In genomic region chr4:82432596-82432995, GRCh38 we compare ENCODE assay signal across 18 cellular contexts. TPM values are rescaled to one million over a fixed set of nuclear protein-coding genes. Genes with fewer than 3 reads are reported as not detected.
DNase-seq lines count a peak whose midpoint lies in the region; ATAC-seq and TF ChIP-seq lines count a peak whose summit lies in the region.
"Had no signal": no experiment of that assay in that cellular context is flagged by ENCODE, and none has a peak within 500 bp of the region (broad histone marks: within the 10 kb centered on the region; RNA-seq: fewer than 3 reads in every experiment).

No MANE protein-coding gene starts in this region.

- H3K27me3 Mint-ChIP-seq in activated CD4-positive, alpha-beta T cell treated with anti-CD3 and anti-CD28 coated beads, Interleukin-2, amount 10 ng/mL, durations not matched to agents 24 days and 14 days: no peaks in the 10 kb centered on the region
- no peaks in the 10 kb centered on the region for H3K27me3 Mint-ChIP-seq in activated naive CD8-positive, alpha-beta T cell treated with anti-CD3 and anti-CD28 coated beads, Interleukin-2, amount 10 ng/mL, durations not matched to agents 7 days and 5 days

- H3K36me3 Mint-ChIP-seq in activated CD4-positive, alpha-beta T cell treated with anti-CD3 and anti-CD28 coated beads, Interleukin-2, amount 10 ng/mL, durations not matched to agents 24 days and 14 days (ENCODE audit: low read depth): peaks cover 61% of the 10 kb centered on the region
- peaks cover 54% of the 10 kb centered on the region for H3K36me3 Mint-ChIP-seq in activated naive CD8-positive, alpha-beta T cell treated with anti-CD3 and anti-CD28 coated beads, Interleukin-2, amount 10 ng/mL, durations not matched to agents 7 days and 5 days

- H2AFZ ChIP-seq in Loucy (ENCODE audit: low read length): no peak overlapping the region
- H2AFZ ChIP-seq in neural cell (ENCODE audit: low read depth, low read length): no peak overlapping the region

- H3K4me3 ChIP-seq in Loucy (ENCODE audit: low read length, poor library complexity, severe bottlenecking) (peak overlapping the region; percentile 98), neural cell (ENCODE audit: low read length) (peak overlapping the region; percentile 82)
- H3K4me3 ChIP-seq: pancreas, vagina had no signal

- no peaks in the 10 kb centered on the region for H3K9me3 ChIP-seq in Loucy (ENCODE audit: insufficient read depth, low read depth, low read length)
- H3K9me3 ChIP-seq in neural cell (ENCODE audit: low read length): no peaks in the 10 kb centered on the region
- H3K9me3 ChIP-seq: heart left ventricle, pancreas, vagina had no signal

- peak overlapping the region; percentile 96 for H3K4me3 Mint-ChIP-seq in activated CD4-positive, alpha-beta T cell treated with anti-CD3 and anti-CD28 coated beads, Interleukin-2, amount 10 ng/mL, durations not matched to agents 24 days and 14 days
- peak overlapping the region; percentile 98 for H3K4me3 Mint-ChIP-seq in activated naive CD8-positive, alpha-beta T cell treated with anti-CD3 and anti-CD28 coated beads, Interleukin-2, amount 10 ng/mL, durations not matched to agents 7 days and 5 days

- H3K9me2 ChIP-seq in Loucy (replicated peaks; ENCODE audit: low read depth, low read length) (no peaks in the 10 kb centered on the region), neural cell (ENCODE audit: insufficient read depth, low read length) (no peaks in the 10 kb centered on the region)

- peaks cover 6% of the 10 kb centered on the region for H3K27me3 ChIP-seq in Loucy (ENCODE audit: insufficient read depth, low read length, poor library complexity, severe bottlenecking)
- no peaks in the 10 kb centered on the region for H3K27me3 ChIP-seq in neural cell (ENCODE audit: insufficient read depth, low read depth, low read length)
- H3K27me3 ChIP-seq: heart left ventricle, pancreas, vagina had no signal

- TF ChIP-seq CTCF in Loucy (conservative IDR thresholded peaks at IDR 0.05; ENCODE audit: low read length) (no peak), neural cell (IDR thresholded peaks at IDR 0.05; ENCODE audit: poor library complexity, severe bottlenecking) (no peak)

- no peak overlapping the region for H3K27ac ChIP-seq in neural cell (ENCODE audit: low read length)
- H3K27ac ChIP-seq: heart left ventricle, pancreas, vagina had no signal

- H3F3A ChIP-seq in Loucy (ENCODE audit: low read depth) (no peaks in the 10 kb centered on the region), neural cell (ENCODE audit: insufficient read depth, low read length, poor library complexity, severe bottlenecking) (no peaks in the 10 kb centered on the region)

- H3K4me2 ChIP-seq in Loucy (ENCODE audit: low read depth, low read length, poor library complexity, severe bottlenecking) (peak overlapping the region; percentile 74), neural cell (ENCODE audit: low read length) (no peak overlapping the region)

- TF ChIP-seq EP300 in neural cell (conservative IDR thresholded peaks at IDR 0.05; ENCODE audit: poor library complexity, severe bottlenecking): no peak

- no peak for ATAC-seq in activated naive CD8-positive, alpha-beta T cell treated with anti-CD3 and anti-CD28 coated beads, Interleukin-2, amount 10 ng/mL, durations not matched to agents 7 days and 5 days (ENCODE audit: low read depth)
- no peak for ATAC-seq in HG02870 (IDR thresholded peaks at IDR 0.05; ENCODE audit: unreplicated experiment)
- ATAC-seq: heart left ventricle, left ventricle myocardium superior, pancreas had no signal

- H3K4me1 ChIP-seq in Loucy (ENCODE audit: insufficient read depth, low read length, poor library complexity, severe bottlenecking): peaks cover 52% of the 10 kb centered on the region

- POLR2A ChIA-PET in activated naive CD8-positive, alpha-beta T cell treated with anti-CD3 and anti-CD28 coated beads, Interleukin-2, amount 10 ng/mL, durations not matched to agents 7 days and 5 days (lab: Charles Lee): no interaction called here

- peak overlapping the region; percentile 100 for H3K9ac ChIP-seq in Loucy (ENCODE audit: low read depth, low read length, poor library complexity, severe bottlenecking)
- H3K9ac ChIP-seq in neural cell (ENCODE audit: low read length): no peak overlapping the region

- no peak for TF ChIP-seq RAD21 in neural cell (conservative IDR thresholded peaks at IDR 0.05)

- H3K79me2 ChIP-seq in Loucy (ENCODE audit: insufficient read depth, low read length): peaks cover 98% of the 10 kb centered on the region
- peaks cover 60% of the 10 kb centered on the region for H3K79me2 ChIP-seq in neural cell (replicated peaks; ENCODE audit: insufficient read depth, low read length)

- intact Hi-C loops in activated CD4-positive, alpha-beta T cell treated with anti-CD3 and anti-CD28 coated beads, Interleukin-2, amount 10 ng/mL, durations not matched to agents 24 days and 14 days (cut with micrococcal nuclease): loop anchor here (5.0 kb wide), 1 partner anchor 925 kb away; no protein-coding TSS in a partner anchor

- H3K27ac Mint-ChIP-seq in activated CD4-positive, alpha-beta T cell treated with anti-CD3 and anti-CD28 coated beads, Interleukin-2, amount 10 ng/mL, durations not matched to agents 24 days and 14 days: peak overlapping the region; percentile 53
- H3K27ac Mint-ChIP-seq in activated naive CD8-positive, alpha-beta T cell treated with anti-CD3 and anti-CD28 coated beads, Interleukin-2, amount 10 ng/mL, durations not matched to agents 7 days and 5 days: no peak overlapping the region

- peaks cover 67% of the 10 kb centered on the region for H4K20me1 ChIP-seq in Loucy (ENCODE audit: insufficient read depth, low read length, poor library complexity, severe bottlenecking)
- peaks cover 11% of the 10 kb centered on the region for H4K20me1 ChIP-seq in neural cell (ENCODE audit: insufficient read depth)

- no peak for DNase-seq in activated CD4-positive, alpha-beta T cell treated with anti-CD3 and anti-CD28 coated beads, Interleukin-2, amount 10 ng/mL, durations not matched to agents 24 days and 14 days
- no peak for DNase-seq in activated CD4-positive, alpha-beta T cell treated with anti-CD3 and anti-CD28 coated beads, Interleukin-2, amount 50 U/mL, for 48 hours
- no peak for DNase-seq in activated naive CD8-positive, alpha-beta T cell treated with anti-CD3 and anti-CD28 coated beads, Interleukin-2, amount 10 ng/mL, durations not matched to agents 7 days and 5 days
- DNase-seq in amygdala (lab: John Stamatoyannopoulos, UW) (no peak), islet precursor cell (no peak)
- DNase-seq: ACHN; activated CD8-positive, alpha-beta memory T cell treated with anti-CD3 and anti-CD28 coated beads, Interleukin-2, amount 50 U/mL, for 48 hours; caudate nucleus; heart left ventricle; left ventricle myocardium superior; NCI-H1092; pancreas; stimulated activated CD4-positive, alpha-beta T cell treated with anti-CD3 and anti-CD28 coated beads, Interleukin-15, amount 100 ng/mL, for 24 hours; stimulated activated CD8-positive, alpha-beta memory T cell treated with anti-CD3 and anti-CD28 coated beads, Interleukin-4, amount 100 ng/mL, for 48 hours had no signal

- no peaks in the 10 kb centered on the region for H3K9me3 Mint-ChIP-seq in activated CD4-positive, alpha-beta T cell treated with anti-CD3 and anti-CD28 coated beads, Interleukin-2, amount 10 ng/mL, durations not matched to agents 24 days and 14 days
- H3K9me3 Mint-ChIP-seq in activated naive CD8-positive, alpha-beta T cell treated with anti-CD3 and anti-CD28 coated beads, Interleukin-2, amount 10 ng/mL, durations not matched to agents 7 days and 5 days: no peaks in the 10 kb centered on the region

- H3K4me1 Mint-ChIP-seq in activated CD4-positive, alpha-beta T cell treated with anti-CD3 and anti-CD28 coated beads, Interleukin-2, amount 10 ng/mL, durations not matched to agents 24 days and 14 days: peaks cover 57% of the 10 kb centered on the region
- H3K4me1 Mint-ChIP-seq in activated naive CD8-positive, alpha-beta T cell treated with anti-CD3 and anti-CD28 coated beads, Interleukin-2, amount 10 ng/mL, durations not matched to agents 7 days and 5 days: peaks cover 48% of the 10 kb centered on the region

- H3K36me3 ChIP-seq in Loucy (ENCODE audit: insufficient read depth, low read length) (peaks cover 8% of the 10 kb centered on the region), neural cell (ENCODE audit: insufficient read depth, low read length) (peaks cover 6% of the 10 kb centered on the region)
- H3K36me3 ChIP-seq: pancreas, vagina had no signal

RNA-seq across cellular contexts. Expression of gene ENOPH1, which starts 2.2 kb away (rescaled TPM):
- 68.0 and 73.0 TPM in 2 replicates for total RNA-seq in activated CD4-positive, alpha-beta T cell treated with anti-CD3 and anti-CD28 coated beads, Interleukin-2, amount 10 ng/mL, durations not matched to agents 24 days and 14 days
- 10 to 100 TPM; 36.3 to 37.6 TPM for total RNA-seq in activated naive CD8-positive, alpha-beta T cell treated with anti-CD3 and anti-CD28 coated beads, Interleukin-2, amount 10 ng/mL, durations not matched to agents 7 days and 5 days
- polyA plus RNA-seq in neural cell: 149 and 159 TPM in 2 replicates
- 82.0 and 89.1 TPM in 2 replicates for polyA minus RNA-seq in neural cell

RNA-seq across cellular contexts. Expression of gene HNRNPDL, which starts 2.3 kb away (rescaled TPM):
- total RNA-seq in activated CD4-positive, alpha-beta T cell treated with anti-CD3 and anti-CD28 coated beads, Interleukin-2, amount 10 ng/mL, durations not matched to agents 24 days and 14 days: 488 and 490 TPM in 2 replicates
- 100 to 1,000 TPM; 319 to 331 TPM for total RNA-seq in activated naive CD8-positive, alpha-beta T cell treated with anti-CD3 and anti-CD28 coated beads, Interleukin-2, amount 10 ng/mL, durations not matched to agents 7 days and 5 days
- 1,069 and 1,146 TPM in 2 replicates for polyA plus RNA-seq in neural cell
- polyA minus RNA-seq in neural cell: 304 and 356 TPM in 2 replicates

RNA-seq across cellular contexts. Expression of gene HNRNPD, which starts 58.8 kb away (rescaled TPM):
- total RNA-seq in activated CD4-positive, alpha-beta T cell treated with anti-CD3 and anti-CD28 coated beads, Interleukin-2, amount 10 ng/mL, durations not matched to agents 24 days and 14 days: 481 and 492 TPM in 2 replicates
- 100 to 1,000 TPM; 356 to 360 TPM for total RNA-seq in activated naive CD8-positive, alpha-beta T cell treated with anti-CD3 and anti-CD28 coated beads, Interleukin-2, amount 10 ng/mL, durations not matched to agents 7 days and 5 days
- polyA plus RNA-seq in neural cell: 119 and 144 TPM in 2 replicates
- 77.9 and 112 TPM in 2 replicates for polyA minus RNA-seq in neural cell
